ENCODE assay signal across 34 cellular contexts in genomic region chr3:184850201-184850600, GRCh38.
"Had no signal": no experiment of that assay in that cellular context is flagged by ENCODE, and none has a peak within 500 bp of the region (broad histone marks: within the 10 kb centered on the region; RNA-seq: fewer than 3 reads in every experiment).

No MANE protein-coding gene starts in this region.

- H3K9me3 ChIP-seq: adrenal gland, ascending aorta, body of pancreas, breast epithelium had no signal

- ATAC-seq: activated naive CD4-positive, alpha-beta T cell treated with anti-CD3 and anti-CD28 coated beads, Interleukin-2, amount 50 U/mL, for 72 hours; activated naive CD8-positive, alpha-beta T cell treated with anti-CD3 and anti-CD28 coated beads, Interleukin-2, amount 50 U/mL, for 24 hours; activated T-cell treated with anti-CD3 and anti-CD28 coated beads, Interleukin-2, amount 50 U/mL, for 4 hours; activated T-cell treated with anti-CD3 and anti-CD28 coated beads, Interleukin-2, amount 50 U/mL, for 72 hours; activated T-helper 17 cell treated with anti-CD3 and anti-CD28 coated beads, Interleukin-2, amount 50 U/mL, for 72 hours; body of pancreas had no signal

- H3K27ac ChIP-seq: adrenal gland, ascending aorta, body of pancreas, brain microvascular endothelial cell, breast epithelium, cardiac muscle cell had no signal

- H3K4me1 ChIP-seq: adrenal gland, ascending aorta, body of pancreas, breast epithelium had no signal

- H3K4me3 ChIP-seq: adrenal gland, ascending aorta, body of pancreas, breast epithelium, cardiac muscle cell had no signal

- DNase-seq: activated effector memory CD4-positive, alpha-beta T cell treated with anti-CD3 and anti-CD28 coated beads, Interleukin-2, amount 50 U/mL, for 16 hours; activated effector memory CD4-positive, alpha-beta T cell treated with Interleukin-2 at 50 U/mL for 16 hours; activated gamma-delta T cell; activated gamma-delta T cell treated with Interleukin-2 at 50 U/mL for 16 hours; activated naive CD4-positive, alpha-beta T cell; activated naive CD4-positive, alpha-beta T cell treated with anti-CD3 and anti-CD28 coated beads for 36 hours; activated naive CD4-positive, alpha-beta T cell treated with anti-CD3 and anti-CD28 coated beads, Interleukin-2, amount 10 ng/mL, durations not matched to agents 7 days and 5 days; activated naive CD4-positive, alpha-beta T cell treated with anti-CD3 and anti-CD28 coated beads, Interleukin-2, amount 50 U/mL, for 16 hours; activated naive CD4-positive, alpha-beta T cell treated with Interleukin-2 at 50 U/mL for 16 hours; activated naive CD8-positive, alpha-beta T cell treated with anti-CD3 and anti-CD28 coated beads for 36 hours; activated naive CD8-positive, alpha-beta T cell treated with anti-CD3 and anti-CD28 coated beads, Interleukin-2, amount 10 ng/mL, durations not matched to agents 7 days and 5 days; activated naive CD8-positive, alpha-beta T cell treated with anti-CD3 and anti-CD28 coated beads, Interleukin-2, amount 50 U/mL, for 24 hours; activated T-cell treated with anti-CD3 and anti-CD28 coated beads, Interleukin-2, amount 50 U/mL, for 1 hour; activated T-cell treated with anti-CD3 and anti-CD28 coated beads, Interleukin-2, amount 50 U/mL, for 24 hours; activated T-cell treated with anti-CD3 and anti-CD28 coated beads, Interleukin-2, amount 50 U/mL, for 4 hours; activated T-cell treated with anti-CD3 and anti-CD28 coated beads, Interleukin-2, amount 50 U/mL, for 48 hours; activated T-cell treated with anti-CD3 and anti-CD28 coated beads, Interleukin-2, amount 50 U/mL, for 72 hours; adrenal gland; amniotic stem cell; amygdala; anterior cingulate cortex; aorta; body of pancreas; brain microvascular endothelial cell; caudate nucleus; central memory CD4-positive, alpha-beta T cell; cerebellar nuclear complex had no signal

- H3K27me3 ChIP-seq: adrenal gland, ascending aorta, body of pancreas, brain microvascular endothelial cell, breast epithelium, cardiac muscle cell had no signal

- FAIRE-seq: astrocyte, bronchial epithelial cell had no signal
